15 cellular contexts compared by ENCODE assay signal in the genomic region with DNA sequence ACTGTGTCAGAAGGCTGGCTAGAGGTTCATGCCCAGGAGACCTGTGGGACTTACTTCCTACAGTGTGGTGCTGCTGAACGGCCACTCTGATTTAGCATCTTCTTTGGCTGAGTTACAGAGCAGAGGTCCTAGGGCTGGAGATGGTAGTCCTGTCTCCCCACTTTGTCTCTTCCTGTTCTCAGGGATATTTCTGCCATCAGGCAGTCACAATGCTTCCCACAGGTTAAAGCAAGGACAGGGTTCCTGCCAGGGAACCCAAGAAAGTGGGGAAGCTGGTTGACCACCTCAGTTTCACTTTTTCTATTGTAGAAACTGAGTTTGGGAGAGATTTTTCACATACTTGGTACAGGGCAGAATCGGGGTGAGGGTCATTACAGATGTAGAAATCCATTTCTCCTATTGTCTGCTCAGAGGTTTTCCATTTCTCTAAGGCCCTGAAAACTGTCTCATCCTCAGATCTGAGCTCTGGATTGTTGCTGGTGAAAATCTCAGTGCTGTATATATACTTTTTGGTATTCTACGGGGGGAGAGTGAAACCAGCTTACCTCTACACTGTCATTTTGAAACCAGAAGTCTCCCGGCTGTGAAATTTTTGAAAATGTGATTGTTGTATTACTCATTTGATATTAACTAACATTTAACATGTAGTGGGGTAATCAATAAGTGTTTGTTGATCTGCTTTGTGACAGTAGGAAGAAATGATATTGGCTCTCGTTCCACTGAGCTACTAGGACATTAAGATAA. TPM values are rescaled to one million over a fixed set of nuclear protein-coding genes. Genes with fewer than 3 reads are reported as not detected.
DNase-seq lines count a peak whose midpoint lies in the region; ATAC-seq and TF ChIP-seq lines count a peak whose summit lies in the region.
"Had no signal": no experiment of that assay in that cellular context is flagged by ENCODE, and none has a peak within 500 bp of the region (broad histone marks: within the 10 kb centered on the region; RNA-seq: fewer than 3 reads in every experiment).

No MANE protein-coding gene starts in this region.

- H3K9me3 ChIP-seq in suprapubic skin = no peaks in the 10 kb centered on the region
- no peaks in the 10 kb centered on the region for H3K9me3 ChIP-seq in right cardiac atrium (ENCODE audit: control insufficient read depth, low read length)
- H3K9me3 ChIP-seq: lower lobe of right lung, SJSA1 had no signal

- H3K4me3 Mint-ChIP-seq in activated naive CD8-positive, alpha-beta T cell treated with anti-CD3 and anti-CD28 coated beads, Interleukin-2, amount 50 U/mL, for 24 hours = no peak overlapping the region
- H3K4me3 Mint-ChIP-seq in activated naive CD8-positive, alpha-beta T cell treated with anti-CD3 and anti-CD28 coated beads for 36 hours = no peak overlapping the region
- H3K4me3 Mint-ChIP-seq in stimulated activated memory B cell treated with anti-CD40 and anti-IgM and Interleukin-4, amounts not matched to agents 10 μg/mL and 1 μg/mL and 100 μg/mL, for 72 hours = no peak overlapping the region
- no peak overlapping the region for H3K4me3 Mint-ChIP-seq in activated CD4-positive, alpha-beta memory T cell treated with anti-CD3 and anti-CD28 coated beads, Interleukin-2, amount 10 ng/mL, durations not matched to agents 7 days and 5 days

- no peak overlapping the region for H3K27ac Mint-ChIP-seq in activated naive CD8-positive, alpha-beta T cell treated with anti-CD3 and anti-CD28 coated beads, Interleukin-2, amount 50 U/mL, for 24 hours
- H3K27ac Mint-ChIP-seq in activated naive CD8-positive, alpha-beta T cell treated with anti-CD3 and anti-CD28 coated beads for 36 hours = no peak overlapping the region
- H3K27ac Mint-ChIP-seq in stimulated activated memory B cell treated with anti-CD40 and anti-IgM and Interleukin-4, amounts not matched to agents 10 μg/mL and 1 μg/mL and 100 μg/mL, for 72 hours = no peak overlapping the region
- no peak overlapping the region for H3K27ac Mint-ChIP-seq in activated CD4-positive, alpha-beta memory T cell treated with anti-CD3 and anti-CD28 coated beads, Interleukin-2, amount 10 ng/mL, durations not matched to agents 7 days and 5 days

- peak; percentile 43 for ATAC-seq in activated naive CD8-positive, alpha-beta T cell treated with anti-CD3 and anti-CD28 coated beads, Interleukin-2, amount 50 U/mL, for 24 hours
- peak; percentile 86 for ATAC-seq in GM21526 (IDR thresholded peaks at IDR 0.05; ENCODE audit: low FRiP score, unreplicated experiment)
- peak; percentile 90 for ATAC-seq in HG03066 (IDR thresholded peaks at IDR 0.05; ENCODE audit: low read depth, unreplicated experiment)
- peak; percentile 69 for ATAC-seq in stimulated activated memory B cell treated with anti-CD40 and anti-IgM and Interleukin-4, amounts not matched to agents 10 μg/mL and 1 μg/mL and 100 μg/mL, for 72 hours
- ATAC-seq in right cardiac atrium = no peak
- ATAC-seq: lower lobe of right lung had no signal

- no peak for TF ChIP-seq EP300 in suprapubic skin (IDR thresholded peaks at IDR 0.05)

- H3K4me1 ChIP-seq in suprapubic skin (peaks cover 2% of the 10 kb centered on the region), right cardiac atrium (ENCODE audit: control insufficient read depth, insufficient read depth, low read length) (no peaks in the 10 kb centered on the region)
- H3K4me1 ChIP-seq: lower lobe of right lung, SJSA1 had no signal

- H3K36me3 Mint-ChIP-seq in activated naive CD8-positive, alpha-beta T cell treated with anti-CD3 and anti-CD28 coated beads, Interleukin-2, amount 50 U/mL, for 24 hours (ENCODE audit: low read depth) = no peaks in the 10 kb centered on the region
- no peaks in the 10 kb centered on the region for H3K36me3 Mint-ChIP-seq in activated naive CD8-positive, alpha-beta T cell treated with anti-CD3 and anti-CD28 coated beads for 36 hours
- no peaks in the 10 kb centered on the region for H3K36me3 Mint-ChIP-seq in stimulated activated memory B cell treated with anti-CD40 and anti-IgM and Interleukin-4, amounts not matched to agents 10 μg/mL and 1 μg/mL and 100 μg/mL, for 72 hours
- no peaks in the 10 kb centered on the region for H3K36me3 Mint-ChIP-seq in activated CD4-positive, alpha-beta memory T cell treated with anti-CD3 and anti-CD28 coated beads, Interleukin-2, amount 10 ng/mL, durations not matched to agents 7 days and 5 days (ENCODE audit: low read depth)

- no peak for DNase-seq in activated naive CD8-positive, alpha-beta T cell treated with anti-CD3 and anti-CD28 coated beads, Interleukin-2, amount 50 U/mL, for 24 hours
- no peak for DNase-seq in activated naive CD8-positive, alpha-beta T cell treated with anti-CD3 and anti-CD28 coated beads for 36 hours
- DNase-seq in activated CD4-positive, alpha-beta memory T cell treated with anti-CD3 and anti-CD28 coated beads, Interleukin-2, amount 10 ng/mL, durations not matched to agents 7 days and 5 days = no peak
- no peak for DNase-seq in suprapubic skin (ENCODE audit: low spot score in 2 of 2)
- no peak for DNase-seq in right cardiac atrium
- DNase-seq: ACHN; activated CD4-positive, alpha-beta T cell treated with anti-CD3 and anti-CD28 coated beads, Interleukin-2, amount 50 U/mL, for 1 hour; HCEC 1CT; lower lobe of right lung; stimulated activated CD4-positive, alpha-beta T cell treated with anti-CD3 and anti-CD28 coated beads, Interleukin-4, amount 100 ng/mL, for 24 hours had no signal

- H3K9me3 Mint-ChIP-seq in activated naive CD8-positive, alpha-beta T cell treated with anti-CD3 and anti-CD28 coated beads, Interleukin-2, amount 50 U/mL, for 24 hours = no peaks in the 10 kb centered on the region
- H3K9me3 Mint-ChIP-seq in activated naive CD8-positive, alpha-beta T cell treated with anti-CD3 and anti-CD28 coated beads for 36 hours = peaks cover 2% of the 10 kb centered on the region
- peaks cover 8% of the 10 kb centered on the region for H3K9me3 Mint-ChIP-seq in stimulated activated memory B cell treated with anti-CD40 and anti-IgM and Interleukin-4, amounts not matched to agents 10 μg/mL and 1 μg/mL and 100 μg/mL, for 72 hours
- H3K9me3 Mint-ChIP-seq in activated CD4-positive, alpha-beta memory T cell treated with anti-CD3 and anti-CD28 coated beads, Interleukin-2, amount 10 ng/mL, durations not matched to agents 7 days and 5 days = peaks cover 4% of the 10 kb centered on the region

- intact Hi-C loops in right cardiac atrium (cut with DNase I) = loop anchor here in 1 of 4 donors (10.0 kb wide), 1 partner anchor 102 kb away; no protein-coding TSS in a partner anchor

- no peak overlapping the region for H3K4me3 ChIP-seq in suprapubic skin
- no peak overlapping the region for H3K4me3 ChIP-seq in right cardiac atrium (ENCODE audit: low read length)
- H3K4me3 ChIP-seq: lower lobe of right lung, SJSA1 had no signal

- H3K27ac ChIP-seq in suprapubic skin (no peak overlapping the region), right cardiac atrium (ENCODE audit: low read length) (no peak overlapping the region)
- H3K27ac ChIP-seq: lower lobe of right lung, SJSA1 had no signal

- no peak for TF ChIP-seq POLR2A in suprapubic skin (IDR thresholded peaks at IDR 0.05)

- H3K27me3 Mint-ChIP-seq in activated naive CD8-positive, alpha-beta T cell treated with anti-CD3 and anti-CD28 coated beads, Interleukin-2, amount 50 U/mL, for 24 hours = no peaks in the 10 kb centered on the region
- H3K27me3 Mint-ChIP-seq in activated naive CD8-positive, alpha-beta T cell treated with anti-CD3 and anti-CD28 coated beads for 36 hours = peaks cover 5% of the 10 kb centered on the region
- H3K27me3 Mint-ChIP-seq in stimulated activated memory B cell treated with anti-CD40 and anti-IgM and Interleukin-4, amounts not matched to agents 10 μg/mL and 1 μg/mL and 100 μg/mL, for 72 hours = peaks cover 16% of the 10 kb centered on the region
- H3K27me3 Mint-ChIP-seq in activated CD4-positive, alpha-beta memory T cell treated with anti-CD3 and anti-CD28 coated beads, Interleukin-2, amount 10 ng/mL, durations not matched to agents 7 days and 5 days = peaks cover 33% of the 10 kb centered on the region

- POLR2A ChIA-PET in activated CD4-positive, alpha-beta memory T cell treated with anti-CD3 and anti-CD28 coated beads, Interleukin-2, amount 10 ng/mL, durations not matched to agents 7 days and 5 days (lab: Charles Lee) = interaction anchor here (1.0 kb wide), 2 partner anchors 15 to 68 kb away, joined by 3 read pairs; no protein-coding TSS in a partner anchor

- peaks cover 7% of the 10 kb centered on the region for H3K4me1 Mint-ChIP-seq in activated naive CD8-positive, alpha-beta T cell treated with anti-CD3 and anti-CD28 coated beads, Interleukin-2, amount 50 U/mL, for 24 hours
- peaks cover 7% of the 10 kb centered on the region for H3K4me1 Mint-ChIP-seq in activated naive CD8-positive, alpha-beta T cell treated with anti-CD3 and anti-CD28 coated beads for 36 hours
- H3K4me1 Mint-ChIP-seq in stimulated activated memory B cell treated with anti-CD40 and anti-IgM and Interleukin-4, amounts not matched to agents 10 μg/mL and 1 μg/mL and 100 μg/mL, for 72 hours = peaks cover 9% of the 10 kb centered on the region
- H3K4me1 Mint-ChIP-seq in activated CD4-positive, alpha-beta memory T cell treated with anti-CD3 and anti-CD28 coated beads, Interleukin-2, amount 10 ng/mL, durations not matched to agents 7 days and 5 days = peaks cover 14% of the 10 kb centered on the region

- H3K27me3 ChIP-seq in suprapubic skin = no peaks in the 10 kb centered on the region
- no peaks in the 10 kb centered on the region for H3K27me3 ChIP-seq in right cardiac atrium (ENCODE audit: control insufficient read depth, insufficient read depth)

- TF ChIP-seq CTCF in suprapubic skin (IDR thresholded peaks at IDR 0.05) = no peak

- 86% methylated on average over 5 of the region's 5 CpGs for WGBS in suprapubic skin
- WGBS in right cardiac atrium = 86% methylated on average over 5 of the region's 5 CpGs

- CTCF ChIA-PET in activated CD4-positive, alpha-beta memory T cell treated with anti-CD3 and anti-CD28 coated beads, Interleukin-2, amount 10 ng/mL, durations not matched to agents 7 days and 5 days (lab: Charles Lee) = interaction anchor here (0.6 to 1.3 kb wide), 4 partner anchors 13 to 398 kb away, joined by 3 to 10 read pairs (median 4); a partner anchor contains a TSS

- H3K36me3 ChIP-seq in suprapubic skin = no peaks in the 10 kb centered on the region
- H3K36me3 ChIP-seq: lower lobe of right lung, SJSA1 had no signal

RNA-seq across cellular contexts. Expression of a gene that starts 37.0 kb away (rescaled TPM):
- total RNA-seq in activated naive CD8-positive, alpha-beta T cell treated with anti-CD3 and anti-CD28 coated beads for 36 hours = under 1 TPM in 1 of 2 experiments, not detected in 1; 0.08 TPM
- total RNA-seq in activated CD4-positive, alpha-beta memory T cell treated with anti-CD3 and anti-CD28 coated beads, Interleukin-2, amount 10 ng/mL, durations not matched to agents 7 days and 5 days = under 1 TPM in 1 of 2 experiments, not detected in 1; 0.13 TPM
- not detected for total RNA-seq in suprapubic skin
- not detected for total RNA-seq in right cardiac atrium
- not detected for polyA plus RNA-seq in right cardiac atrium
- total RNA-seq: LHCN-M2, lower lobe of right lung, SJSA1 had no signal

Comparison
In these comparisons a context has a peak if more than half of its experiments do, and no peak if none do; other contexts are left out.
1. ATAC-seq: peak in activated naive CD8-positive, alpha-beta T cell treated with anti-CD3 and anti-CD28 coated beads, Interleukin-2, amount 50 U/mL, for 24 hours (single experiment), GM21526 (single experiment), HG03066 (single experiment) and stimulated activated memory B cell treated with anti-CD40 and anti-IgM and Interleukin-4, amounts not matched to agents 10 μg/mL and 1 μg/mL and 100 μg/mL, for 72 hours (single experiment); none in right cardiac atrium (0 of 2).